Comparison of ENCODE assay signal across 14 cellular contexts in genomic region chr3:182818296-182818978, GRCh38.
"Had no signal": no experiment of that assay in that cellular context is flagged by ENCODE, and none has a peak within 500 bp of the region (broad histone marks: within the 10 kb centered on the region; RNA-seq: fewer than 3 reads in every experiment).

No MANE protein-coding gene starts in this region.

- H3K27ac ChIP-seq: cardiac muscle cell, gastroesophageal sphincter, neural progenitor cell, upper lobe of left lung had no signal

- DNase-seq: activated CD4-positive, alpha-beta memory T cell treated with anti-CD3 and anti-CD28 coated beads, Interleukin-2, amount 10 ng/mL, durations not matched to agents 7 days and 5 days; activated CD4-positive, alpha-beta T cell treated with anti-CD3 and anti-CD28 coated beads for 1 hour; activated CD8-positive, alpha-beta memory T cell treated with anti-CD3 and anti-CD28 coated beads, Interleukin-2, amount 50 U/mL, for 4 hours; activated naive CD4-positive, alpha-beta T cell; activated T-cell treated with anti-CD3 and anti-CD28 coated beads, Interleukin-2, amount 50 U/mL, for 72 hours; kidney; small intestine; stimulated activated CD4-positive, alpha-beta T cell treated with anti-CD3 and anti-CD28 coated beads, Interleukin-1b, Interleukin-23, amount 100 ng/mL, for 48 hours; stimulated activated naive CD4-positive, alpha-beta T cell treated with Interleukin-2 at 50 U/mL for 16 hours; T-helper 9 cell had no signal

- H3K4me3 Mint-ChIP-seq: activated CD4-positive, alpha-beta memory T cell treated with anti-CD3 and anti-CD28 coated beads, Interleukin-2, amount 10 ng/mL, durations not matched to agents 7 days and 5 days; activated T-cell treated with anti-CD3 and anti-CD28 coated beads, Interleukin-2, amount 50 U/mL, for 72 hours; neural progenitor cell had no signal

- H3K4me1 ChIP-seq: neural progenitor cell had no signal

- H3K36me3 ChIP-seq: cardiac muscle cell, neural progenitor cell had no signal

- H3K9ac ChIP-seq: neural progenitor cell had no signal

- H3K4me3 ChIP-seq: cardiac muscle cell, gastroesophageal sphincter, neural progenitor cell, upper lobe of left lung had no signal

- H3K9me3 ChIP-seq: gastroesophageal sphincter, upper lobe of left lung had no signal

- ATAC-seq: activated T-cell treated with anti-CD3 and anti-CD28 coated beads, Interleukin-2, amount 50 U/mL, for 72 hours; gastroesophageal sphincter had no signal

- H2AFZ ChIP-seq: neural progenitor cell had no signal

- H3K27me3 Mint-ChIP-seq: activated CD4-positive, alpha-beta memory T cell treated with anti-CD3 and anti-CD28 coated beads, Interleukin-2, amount 10 ng/mL, durations not matched to agents 7 days and 5 days had no signal

- H3K9me3 Mint-ChIP-seq: activated T-cell treated with anti-CD3 and anti-CD28 coated beads, Interleukin-2, amount 50 U/mL, for 72 hours had no signal

- H3K27me3 ChIP-seq: cardiac muscle cell, gastroesophageal sphincter, neural progenitor cell, upper lobe of left lung had no signal

- H3K4me2 ChIP-seq: neural progenitor cell had no signal

- H3K27ac Mint-ChIP-seq: activated CD4-positive, alpha-beta memory T cell treated with anti-CD3 and anti-CD28 coated beads, Interleukin-2, amount 10 ng/mL, durations not matched to agents 7 days and 5 days; neural progenitor cell had no signal
